ENCODE assay signal across 1 cellular context in the genomic region with DNA sequence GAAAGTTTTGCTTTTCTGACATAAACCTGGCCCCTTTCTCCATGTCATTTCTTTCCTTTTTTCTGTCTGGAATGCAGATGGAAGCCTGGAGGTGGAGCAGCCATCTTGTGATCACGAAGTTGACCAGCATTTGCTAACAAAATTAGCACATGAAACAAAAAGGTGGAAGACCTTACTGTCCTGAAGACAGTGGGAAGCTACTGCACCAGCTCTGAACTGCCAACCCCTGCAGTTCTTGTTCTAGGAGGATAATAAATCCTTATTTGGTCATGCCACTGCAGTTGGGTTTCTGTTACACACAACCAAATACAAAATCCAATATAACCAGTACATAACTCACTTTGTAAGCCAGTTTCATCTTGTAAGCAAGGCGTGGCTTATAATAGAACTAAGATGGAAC.
TF ChIP-seq lines count a peak whose summit lies in the region.

No MANE protein-coding gene starts in this region.

TF ChIP-seq in K562, 482 proteins besides CTCF, POLR2A, EP300 and RAD21 (continued from another document):
- TF ChIP-seq, protein P1, sequence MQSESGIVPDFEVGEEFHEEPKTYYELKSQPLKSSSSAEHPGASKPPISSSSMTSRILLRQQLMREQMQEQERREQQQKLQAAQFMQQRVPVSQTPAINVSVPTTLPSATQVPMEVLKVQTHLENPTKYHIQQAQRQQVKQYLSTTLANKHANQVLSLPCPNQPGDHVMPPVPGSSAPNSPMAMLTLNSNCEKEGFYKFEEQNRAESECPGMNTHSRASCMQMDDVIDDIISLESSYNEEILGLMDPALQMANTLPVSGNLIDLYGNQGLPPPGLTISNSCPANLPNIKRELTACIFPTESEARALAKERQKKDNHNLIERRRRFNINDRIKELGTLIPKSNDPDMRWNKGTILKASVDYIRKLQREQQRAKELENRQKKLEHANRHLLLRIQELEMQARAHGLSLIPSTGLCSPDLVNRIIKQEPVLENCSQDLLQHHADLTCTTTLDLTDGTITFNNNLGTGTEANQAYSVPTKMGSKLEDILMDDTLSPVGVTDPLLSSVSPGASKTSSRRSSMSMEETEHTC (IDR thresholded peaks at IDR 0.05): no peak
- TF ChIP-seq HMG20B (CRISPR knock-in tag; IDR thresholded peaks at IDR 0.05) (no peak), IRF2 (CRISPR knock-in tag; IDR thresholded peaks at IDR 0.05) (no peak), NR4A1 (CRISPR knock-in tag; IDR thresholded peaks at IDR 0.05) (no peak), NR4A1 (tag; IDR thresholded peaks at IDR 0.05) (no peak), RHOXF2B (CRISPR knock-in tag; conservative IDR thresholded peaks at IDR 0.05) (no peak), PRMT5 (CRISPR knock-in tag; IDR thresholded peaks at IDR 0.05) (no peak), CCAR2 (IDR thresholded peaks at IDR 0.05; ENCODE audit: low read depth, low read length) (no peak)
